In genomic region chr1:96130432-96130831, GRCh38 we compare ENCODE assay signal across 17 cellular contexts.
DNase-seq lines count a peak whose midpoint lies in the region.
"Had no signal": no experiment of that assay in that cellular context is flagged by ENCODE, and none has a peak within 500 bp of the region (broad histone marks: within the 10 kb centered on the region; RNA-seq: fewer than 3 reads in every experiment).

No MANE protein-coding gene starts in this region.

- peak; percentile 79 for DNase-seq in COR-L47 (lab: John Stamatoyannopoulos, UW)
- DNase-seq in NCI-H1092 (lab: John Stamatoyannopoulos, UW), result peak; percentile 41
- DNase-seq in NCI-H146 (lab: John Stamatoyannopoulos, UW), result peak; percentile 94
- peak; percentile 95 for DNase-seq in NCI-H748 treated with DMSO at 0.1 percent for 48 hours (lab: John Stamatoyannopoulos, UW)
- no peak for DNase-seq in retina
- no peak for DNase-seq in NCI-H226
- DNase-seq in ACHN, result no peak
- DNase-seq: Calu3; CD4-positive, alpha-beta memory T cell; DMS79; Karpas-422; NCI-H2029 treated with DMSO at 0.1 percent for 48 hours; PC-3; RPMI8226; SIG-M5; T-helper 1 cell; T-helper 9 cell had no signal

- in situ Hi-C loops in ACHN (cut with HindIII; ENCODE audit: low pct_ligation_motif_present, low pct_unique_long_range_greater_than_20kb, low sequenced_read_pairs), result no loop called here

Comparison
In these comparisons a context has a peak if more than half of its experiments do, and no peak if none do; other contexts are left out.
1. DNase-seq: peak in COR-L47 (single experiment), NCI-H1092 (single experiment), NCI-H146 (single experiment) and NCI-H748 treated with DMSO at 0.1 percent for 48 hours (single experiment); none in retina (single experiment), NCI-H226 (single experiment) and ACHN (single experiment).